32 cellular contexts compared by ENCODE assay signal in genomic region chr11:1414650-1415049, GRCh38. TPM values are rescaled to one million over a fixed set of nuclear protein-coding genes. Genes with fewer than 3 reads are reported as not detected.
"Had no signal": no experiment of that assay in that cellular context is flagged by ENCODE, and none has a peak within 500 bp of the region (broad histone marks: within the 10 kb centered on the region; RNA-seq: fewer than 3 reads in every experiment).

No MANE protein-coding gene starts in this region.

- DNase-seq: Karpas-422, KBM-7, MM.1S, MV-4-11, NCI-H1092, NCI-H1105, NCI-H1417 treated with DMSO at 0.1 percent for 48 hours, NCI-H1436 treated with DMSO at 0.1 percent for 48 hours, NCI-H1694 treated with DMSO at 0.1 percent for 48 hours, NCI-H187 treated with DMSO at 0.1 percent for 48 hours, NCI-H2029 treated with DMSO at 0.1 percent for 48 hours, NCI-H2081 treated with DMSO at 0.1 percent for 48 hours, NCI-H2107, NCI-H2171, NCI-H226, NCI-H446 treated with DMSO at 0.1 percent for 48 hours, NCI-H510A, NCI-H524, NCI-H526, NCI-H69, NCI-H748 treated with DMSO at 0.1 percent for 48 hours, NCI-H82, PC-9, Right ventricle myocardium superior, SHP77 treated with DMSO at 0.1 percent for 48 hours, SK-N-SH had no signal

- ATAC-seq: Panc1 had no signal

- H3K9me3 ChIP-seq: SJSA1 had no signal

- H3K4me3 ChIP-seq: PC-9, SJSA1 had no signal

- H3K27me3 ChIP-seq: SJSA1 had no signal

- H3K36me3 ChIP-seq: SJSA1 had no signal

- H3K4me1 ChIP-seq: SJSA1 had no signal

- H2AFZ ChIP-seq: PC-9 had no signal

- H3K27ac ChIP-seq: KMS-11, PC-9, SJSA1 had no signal

- FAIRE-seq: RCC 7860 had no signal

- H3K9ac ChIP-seq: KMS-11, SK-N-SH had no signal

- H3K4me2 ChIP-seq: KMS-11, PC-9, SK-N-SH had no signal

RNA-seq across cellular contexts. Expression of gene BRSK2, which starts 24.9 kb away (rescaled TPM):
- total RNA-seq: OCI-LY7, RPMI7951 had no signal
